25 cellular contexts compared by ENCODE assay signal in the genomic region with DNA sequence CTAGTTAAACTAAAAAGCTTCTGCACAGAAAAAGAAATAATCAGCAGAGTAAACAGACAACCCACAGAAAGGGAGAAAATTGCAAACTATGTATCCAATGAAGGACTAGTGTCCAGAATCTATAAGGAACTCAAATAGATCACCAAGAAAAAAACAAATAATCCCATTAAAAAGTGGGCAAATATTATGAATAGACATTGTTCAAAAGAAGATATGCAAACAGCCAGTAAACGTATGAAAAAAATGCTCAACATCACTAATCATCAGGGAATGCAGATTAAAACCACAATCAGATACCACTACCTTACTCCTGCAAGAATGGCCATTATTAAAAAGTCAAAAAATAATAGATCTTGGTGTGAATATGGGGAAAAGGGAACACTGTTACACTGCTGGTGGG.
"Had no signal": no experiment of that assay in that cellular context is flagged by ENCODE, and none has a peak within 500 bp of the region (broad histone marks: within the 10 kb centered on the region; RNA-seq: fewer than 3 reads in every experiment).

No MANE protein-coding gene starts in this region.

- H2AFZ ChIP-seq: hepatocyte had no signal

- H3K79me2 ChIP-seq: hepatocyte had no signal

- H3K9me3 ChIP-seq: esophagus muscularis mucosa, esophagus squamous epithelium, gastrocnemius medialis, gastroesophageal sphincter had no signal

- H3K27me3 ChIP-seq: dorsolateral prefrontal cortex, esophagus muscularis mucosa, esophagus squamous epithelium, foreskin keratinocyte, gastrocnemius medialis, gastroesophageal sphincter, heart left ventricle, heart right ventricle, hepatocyte had no signal

- H3K27ac ChIP-seq: coronary artery, dorsolateral prefrontal cortex, epithelial cell of prostate, esophagus muscularis mucosa, esophagus squamous epithelium, foreskin keratinocyte, gastrocnemius medialis, gastroesophageal sphincter, heart left ventricle, heart right ventricle, hepatocyte had no signal

- DNase-seq: cortex of kidney; dermis blood vessel endothelial cell; dorsolateral prefrontal cortex; effector CD4-positive, alpha-beta T cell; effector CD8-positive, alpha-beta T cell; effector memory CD4-positive, alpha-beta T cell; effector memory CD8-positive, alpha-beta T cell; endodermal cell; erythroblast; esophagus squamous epithelium; foreskin fibroblast; foreskin keratinocyte; foreskin melanocyte; gastrocnemius medialis; glutamatergic neuron; head of caudate nucleus; heart left ventricle; heart right ventricle; hippocampal formation had no signal

- H3K4me1 ChIP-seq: esophagus squamous epithelium, foreskin keratinocyte, gastrocnemius medialis had no signal

- ATAC-seq: effector memory CD8-positive, alpha-beta T cell; esophagus mucosa; foreskin keratinocyte; gastrocnemius medialis; gastroesophageal sphincter; heart left ventricle; heart right ventricle had no signal

- H3K36me3 ChIP-seq: esophagus muscularis mucosa, esophagus squamous epithelium, gastrocnemius medialis, gastroesophageal sphincter, heart left ventricle, heart right ventricle had no signal

- H3K4me2 ChIP-seq: hepatocyte had no signal

- H3K4me3 ChIP-seq: coronary artery, dorsolateral prefrontal cortex, esophagus muscularis mucosa, esophagus squamous epithelium, gastrocnemius medialis, gastroesophageal sphincter, heart left ventricle, heart right ventricle, hepatocyte had no signal
